ENCODE assay signal across 1 cellular context in genomic region chr1:43529206-43529731, GRCh38.
TF ChIP-seq lines count a peak whose summit lies in the region.

No MANE protein-coding gene starts in this region.

TF ChIP-seq in HepG2, 621 proteins besides CTCF, POLR2A, EP300 and RAD21 (continued from another document and continues in another):
- TF ChIP-seq ARID4A (CRISPR knock-in tag; IDR thresholded peaks at IDR 0.05; ENCODE audit: borderline replicate concordance) (no peak), MIER3 (CRISPR knock-in tag; IDR thresholded peaks at IDR 0.05; ENCODE audit: borderline replicate concordance) (0 out of 2 replicates have a peak, but pooled peaks have one; percentile 31), ZNF800 (CRISPR knock-in tag; IDR thresholded peaks at IDR 0.05) (no peak), SALL2 (CRISPR knock-in tag; IDR thresholded peaks at IDR 0.05) (no peak), ZBTB38 (CRISPR knock-in tag; IDR thresholded peaks at IDR 0.05) (no peak), TFDP2 (CRISPR knock-in tag; IDR thresholded peaks at IDR 0.05) (0 out of 2 replicates have a peak, but pooled peaks have one; percentile 13), FOXO4 (CRISPR knock-in tag; conservative IDR thresholded peaks at IDR 0.05) (no peak), ELF3 (CRISPR knock-in tag; IDR thresholded peaks at IDR 0.05) (peak; percentile 38), ZMYM3 (CRISPR knock-in tag; IDR thresholded peaks at IDR 0.05) (no peak), SNAI1 (CRISPR knock-in tag; IDR thresholded peaks at IDR 0.05; ENCODE audit: borderline replicate concordance) (no peak), ZNF598 (CRISPR knock-in tag; IDR thresholded peaks at IDR 0.05; ENCODE audit: borderline replicate concordance) (no peak), SALL1 (CRISPR knock-in tag; IDR thresholded peaks at IDR 0.05) (0 out of 2 replicates have a peak, but pooled peaks have one; percentile 31), ZNF331 (CRISPR knock-in tag; IDR thresholded peaks at IDR 0.05) (peak; percentile 80; the same call in 1 of the 2 replicates), SIN3B (IDR thresholded peaks at IDR 0.05; ENCODE audit: low read length) (no peak), ATRX (CRISPR knock-in tag; IDR thresholded peaks at IDR 0.05; ENCODE audit: borderline replicate concordance) (no peak), XBP1 (CRISPR knock-in tag; IDR thresholded peaks at IDR 0.05) (no peak), ZMYM4 (CRISPR knock-in tag; IDR thresholded peaks at IDR 0.05) (no peak; the same call in 1 of the 2 replicates), ZNF44 (CRISPR knock-in tag; IDR thresholded peaks at IDR 0.05) (no peak), NR2F1 (CRISPR knock-in tag; IDR thresholded peaks at IDR 0.05) (0 out of 4 replicates have a peak, but pooled peaks of 1 of the 2 experiments have one; percentile 36), FOXO1 (CRISPR knock-in tag; IDR thresholded peaks at IDR 0.05) (peak; percentile 52; the same call in 1 of the 2 replicates), ATF2 (CRISPR knock-in tag; IDR thresholded peaks at IDR 0.05) (no peak), IKZF4 (CRISPR knock-in tag; IDR thresholded peaks at IDR 0.05; ENCODE audit: borderline replicate concordance, low read depth, not compliant biosample characterization) (no peak), ZNF550 (CRISPR knock-in tag; IDR thresholded peaks at IDR 0.05; ENCODE audit: borderline replicate concordance) (no peak), FOXC1 (CRISPR knock-in tag; IDR thresholded peaks at IDR 0.05; ENCODE audit: borderline replicate concordance) (peak; percentile 49; the same call in 1 of the 2 replicates), PAF1 (CRISPR knock-in tag; IDR thresholded peaks at IDR 0.05) (no peak), ZSCAN22 (CRISPR knock-in tag; IDR thresholded peaks at IDR 0.05) (no peak), ZBTB40 (IDR thresholded peaks at IDR 0.05) (no peak), ZBTB40 (CRISPR knock-in tag; IDR thresholded peaks at IDR 0.05) (no peak), IKZF5 (CRISPR knock-in tag; IDR thresholded peaks at IDR 0.05) (0 out of 2 replicates have a peak, but pooled peaks have one; percentile 48), POLR2G (IDR thresholded peaks at IDR 0.05; ENCODE audit: low read depth, low read length) (no peak), ZNF737 (CRISPR knock-in tag; IDR thresholded peaks at IDR 0.05; ENCODE audit: borderline replicate concordance) (no peak), BRCA1 (CRISPR knock-in tag; IDR thresholded peaks at IDR 0.05) (no peak), ZFP90 (CRISPR knock-in tag; IDR thresholded peaks at IDR 0.05; ENCODE audit: borderline replicate concordance) (no peak), REPIN1 (CRISPR knock-in tag; IDR thresholded peaks at IDR 0.05; ENCODE audit: borderline replicate concordance, low read depth) (0 out of 2 replicates have a peak, but pooled peaks have one; percentile 32), MEIS1 (CRISPR knock-in tag; IDR thresholded peaks at IDR 0.05; ENCODE audit: borderline replicate concordance) (no peak), HIC2 (CRISPR knock-in tag; IDR thresholded peaks at IDR 0.05; ENCODE audit: low read depth) (no peak), MED13 (CRISPR knock-in tag; IDR thresholded peaks at IDR 0.05) (no peak), RAD51 (IDR thresholded peaks at IDR 0.05; ENCODE audit: borderline replicate concordance) (peak; percentile 59), ZNF180 (CRISPR knock-in tag; IDR thresholded peaks at IDR 0.05; ENCODE audit: borderline replicate concordance, low read depth) (no peak)
